In the genomic region with DNA sequence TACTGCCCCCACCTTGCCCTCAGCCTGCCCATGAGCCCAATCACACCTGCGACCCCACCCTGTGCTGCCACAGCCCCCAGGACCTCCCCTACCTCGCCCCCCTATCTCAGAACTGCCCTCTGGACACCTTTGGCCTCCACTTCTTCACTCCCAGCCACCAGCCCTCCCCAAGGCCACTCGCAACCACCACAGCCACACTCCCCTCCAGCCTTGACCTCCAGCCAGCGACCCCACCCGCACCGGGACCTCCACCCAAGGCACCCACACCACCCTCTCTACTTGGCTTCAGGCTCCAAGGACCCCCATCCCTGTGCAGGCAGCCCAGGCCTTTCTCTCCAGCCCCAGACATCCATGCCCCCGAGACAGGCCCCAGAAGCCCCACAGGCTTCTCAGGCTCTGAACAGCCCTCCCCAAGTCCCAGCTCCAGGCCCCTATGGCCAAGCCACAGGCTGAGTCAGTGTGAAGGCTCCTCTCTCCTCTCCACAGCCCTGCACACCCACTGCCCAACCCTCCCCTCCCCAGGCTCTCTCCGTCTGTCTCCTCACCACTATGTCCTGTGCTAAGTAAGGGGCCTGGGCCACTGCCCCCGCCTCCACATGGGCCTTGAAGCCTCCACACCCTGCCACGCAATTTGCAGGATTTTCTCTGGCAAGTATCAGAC, we compare ENCODE assay signal across 12 cellular contexts. TPM values are rescaled to one million over a fixed set of nuclear protein-coding genes. Genes with fewer than 3 reads are reported as not detected.
DNase-seq lines count a peak whose midpoint lies in the region; ATAC-seq and TF ChIP-seq lines count a peak whose summit lies in the region.
"Had no signal": no experiment of that assay in that cellular context is flagged by ENCODE, and none has a peak within 500 bp of the region (broad histone marks: within the 10 kb centered on the region; RNA-seq: fewer than 3 reads in every experiment).

No MANE protein-coding gene starts in this region.

- no peak for TF ChIP-seq POLR2A in gastroesophageal sphincter (IDR thresholded peaks at IDR 0.05)

- 70% methylated on average over 8 of the region's 10 CpGs; no CpG with 5 or more reads in 1 of the 2 donors for WGBS in gastroesophageal sphincter (ENCODE audit: low coverage in 1 of 2), 2 donors

- no peaks in the 10 kb centered on the region for H3K9me3 Mint-ChIP-seq in activated naive CD8-positive, alpha-beta T cell treated with anti-CD3 and anti-CD28 coated beads, Interleukin-2, amount 10 ng/mL, durations not matched to agents 7 days and 5 days

- no peak for TF ChIP-seq EP300 in gastroesophageal sphincter (IDR thresholded peaks at IDR 0.05)

- H3K27me3 Mint-ChIP-seq in activated naive CD8-positive, alpha-beta T cell treated with anti-CD3 and anti-CD28 coated beads, Interleukin-2, amount 10 ng/mL, durations not matched to agents 7 days and 5 days = peaks cover 2% of the 10 kb centered on the region

- DNase-seq in Daoy (ENCODE audit: low read depth) (peak; percentile 59), skeletal muscle cell (ENCODE audit: low read depth) (peak; percentile 60), COLO668 (lab: John Stamatoyannopoulos, UW; ENCODE audit: unreplicated experiment) (no peak), OCI-M2 (lab: John Stamatoyannopoulos, UW; ENCODE audit: unreplicated experiment) (no peak), NCI-H510A (lab: John Stamatoyannopoulos, UW) (no peak)
- DNase-seq in activated naive CD8-positive, alpha-beta T cell treated with anti-CD3 and anti-CD28 coated beads, Interleukin-2, amount 10 ng/mL, durations not matched to agents 7 days and 5 days = no peak
- no peak for DNase-seq in activated CD4-positive, alpha-beta T cell treated with anti-CD3 and anti-CD28 coated beads, Interleukin-2, amount 50 U/mL, for 48 hours
- DNase-seq: activated CD8-positive, alpha-beta memory T cell treated with anti-CD3 and anti-CD28 coated beads, Interleukin-2, amount 10 ng/mL, durations not matched to agents 7 days and 5 days; kidney glomerular epithelial cell; NCI-H2081 had no signal

- no peak for ATAC-seq in activated naive CD8-positive, alpha-beta T cell treated with anti-CD3 and anti-CD28 coated beads, Interleukin-2, amount 10 ng/mL, durations not matched to agents 7 days and 5 days (ENCODE audit: low read depth)
- ATAC-seq in gastroesophageal sphincter = no peak
- ATAC-seq: activated CD8-positive, alpha-beta memory T cell treated with anti-CD3 and anti-CD28 coated beads, Interleukin-2, amount 10 ng/mL, durations not matched to agents 7 days and 5 days had no signal

- POLR2A ChIA-PET in activated naive CD8-positive, alpha-beta T cell treated with anti-CD3 and anti-CD28 coated beads, Interleukin-2, amount 10 ng/mL, durations not matched to agents 7 days and 5 days (lab: Charles Lee) = no interaction called here

- peaks cover 3% of the 10 kb centered on the region for H3K36me3 Mint-ChIP-seq in activated naive CD8-positive, alpha-beta T cell treated with anti-CD3 and anti-CD28 coated beads, Interleukin-2, amount 10 ng/mL, durations not matched to agents 7 days and 5 days

- no peak overlapping the region for H3K4me3 Mint-ChIP-seq in activated naive CD8-positive, alpha-beta T cell treated with anti-CD3 and anti-CD28 coated beads, Interleukin-2, amount 10 ng/mL, durations not matched to agents 7 days and 5 days
- H3K4me3 Mint-ChIP-seq: activated CD8-positive, alpha-beta memory T cell treated with anti-CD3 and anti-CD28 coated beads, Interleukin-2, amount 10 ng/mL, durations not matched to agents 7 days and 5 days had no signal

- H3K4me1 Mint-ChIP-seq in activated naive CD8-positive, alpha-beta T cell treated with anti-CD3 and anti-CD28 coated beads, Interleukin-2, amount 10 ng/mL, durations not matched to agents 7 days and 5 days = no peaks in the 10 kb centered on the region

- H3K4me1 ChIP-seq in gastroesophageal sphincter = peaks cover 0 to 59% (median 45%) of the 10 kb centered on the region in 3 donors

- peaks cover 0 to 29% of the 10 kb centered on the region in 2 donors for H3K36me3 ChIP-seq in gastroesophageal sphincter

- H3K27me3 ChIP-seq in gastroesophageal sphincter = no peaks in the 10 kb centered on the region

- H3K4me3 ChIP-seq in gastroesophageal sphincter (peak overlapping the region in 1 of 2 donors; percentile 76), skeletal muscle cell (ENCODE audit: low read depth, low read length) (peak overlapping the region; percentile 18)
- H3K4me3 ChIP-seq: SK-N-MC had no signal

- TF ChIP-seq CTCF in gastroesophageal sphincter (IDR thresholded peaks at IDR 0.05) = no peak

- no peaks in the 10 kb centered on the region for H3K9me3 ChIP-seq in gastroesophageal sphincter

- H3K27ac Mint-ChIP-seq in activated naive CD8-positive, alpha-beta T cell treated with anti-CD3 and anti-CD28 coated beads, Interleukin-2, amount 10 ng/mL, durations not matched to agents 7 days and 5 days = peak overlapping the region; percentile 43
- H3K27ac Mint-ChIP-seq: activated CD8-positive, alpha-beta memory T cell treated with anti-CD3 and anti-CD28 coated beads, Interleukin-2, amount 10 ng/mL, durations not matched to agents 7 days and 5 days had no signal

- peak overlapping the region in 3 of 4 donors; percentile 90 to 91 (median 90) for H3K27ac ChIP-seq in gastroesophageal sphincter
- H3K27ac ChIP-seq: SK-N-MC had no signal

RNA-seq across cellular contexts. Expression of a gene that starts 2.0 kb away (rescaled TPM):
- total RNA-seq in Daoy (2014; rRNA removed; shearing (Covaris generic)) = 37.5 and 73.4 TPM in 2 replicates
- total RNA-seq in activated naive CD8-positive, alpha-beta T cell treated with anti-CD3 and anti-CD28 coated beads, Interleukin-2, amount 10 ng/mL, durations not matched to agents 7 days and 5 days = 10 to 100 TPM; 46.8 to 54.6 TPM
- total RNA-seq in gastroesophageal sphincter = 10 to 100 TPM; 46.7 to 73.9 (median 49.7) TPM

RNA-seq across cellular contexts. Expression of a gene that starts 21.0 kb away (rescaled TPM):
- total RNA-seq in Daoy (2014; rRNA removed; shearing (Covaris generic)) = 2.6 and 4.1 TPM in 2 replicates
- total RNA-seq in activated naive CD8-positive, alpha-beta T cell treated with anti-CD3 and anti-CD28 coated beads, Interleukin-2, amount 10 ng/mL, durations not matched to agents 7 days and 5 days = 10 to 100 TPM; 19.7 to 20.1 TPM
- 10 to 100 TPM; 21.3 to 76.5 (median 48.0) TPM for total RNA-seq in gastroesophageal sphincter

RNA-seq across cellular contexts. Expression of a gene that starts 24.0 kb away (rescaled TPM):
- total RNA-seq in Daoy (2014; rRNA removed; shearing (Covaris generic)) = 11.3 and 12.7 TPM in 2 replicates
- total RNA-seq in activated naive CD8-positive, alpha-beta T cell treated with anti-CD3 and anti-CD28 coated beads, Interleukin-2, amount 10 ng/mL, durations not matched to agents 7 days and 5 days = 100 to 1,000 TPM; 105 to 112 TPM
- 100 to 1,000 TPM; 112 to 146 (median 132) TPM for total RNA-seq in gastroesophageal sphincter

RNA-seq across cellular contexts. Expression of a gene that starts 41.4 kb away (rescaled TPM):
- total RNA-seq in Daoy (2014; rRNA removed; shearing (Covaris generic)) = 29.1 and 78.4 TPM in 2 replicates
- total RNA-seq in activated naive CD8-positive, alpha-beta T cell treated with anti-CD3 and anti-CD28 coated beads, Interleukin-2, amount 10 ng/mL, durations not matched to agents 7 days and 5 days = 10 to 100 TPM; 51.1 to 59.5 TPM
- 10 to 100 TPM; 25.2 to 49.7 (median 31.7) TPM for total RNA-seq in gastroesophageal sphincter

RNA-seq across cellular contexts. Expression of a gene that starts 55.1 kb away (rescaled TPM):
- 0.18 and 0.51 TPM in 2 replicates for total RNA-seq in Daoy (2014; rRNA removed; shearing (Covaris generic))
- 1 to 10 TPM; 1.5 to 1.9 TPM for total RNA-seq in activated naive CD8-positive, alpha-beta T cell treated with anti-CD3 and anti-CD28 coated beads, Interleukin-2, amount 10 ng/mL, durations not matched to agents 7 days and 5 days
- 1 to 10 TPM in 2 of 4 donors, under 1 TPM in 1, not detected in 1; 0.66 to 3.4 (median 3.1) TPM for total RNA-seq in gastroesophageal sphincter

Comparison
In these comparisons a context has a peak if more than half of its experiments do, and no peak if none do; other contexts are left out.
1. DNase-seq: peak in Daoy (single experiment) and skeletal muscle cell (single experiment); none in activated naive CD8-positive, alpha-beta T cell treated with anti-CD3 and anti-CD28 coated beads, Interleukin-2, amount 10 ng/mL, durations not matched to agents 7 days and 5 days (single experiment), COLO668 (single experiment), OCI-M2 (single experiment), activated CD4-positive, alpha-beta T cell treated with anti-CD3 and anti-CD28 coated beads, Interleukin-2, amount 50 U/mL, for 48 hours (0 of 2) and NCI-H510A (single experiment).